Comparison of ENCODE assay signal across 1 cellular context in genomic region chr11:76662656-76663460, GRCh38.
TF ChIP-seq lines count a peak whose summit lies in the region.

No MANE protein-coding gene starts in this region.

TF ChIP-seq in K562, 482 proteins besides CTCF, POLR2A, EP300 and RAD21:
- TF ChIP-seq POU5F1 (IDR thresholded peaks at IDR 0.05; ENCODE audit: borderline replicate concordance, low read depth, low read length, partially characterized antibody) (no peak), HDAC2 (IDR thresholded peaks at IDR 0.05) (0 out of 2 replicates have a peak, but pooled peaks have one; percentile 41), BCOR (IDR thresholded peaks at IDR 0.05) (peak; percentile 88), BHLHE40 (IDR thresholded peaks at IDR 0.05; ENCODE audit: low read length) (no peak), LARP7 (IDR thresholded peaks at IDR 0.05) (no peak), ESRRA (IDR thresholded peaks at IDR 0.05; ENCODE audit: borderline replicate concordance, low read depth) (no peak), SOX6 (IDR thresholded peaks at IDR 0.05) (no peak), TFAM (CRISPR knock-in tag; conservative IDR thresholded peaks at IDR 0.05) (no peak), KLF1 (tag; IDR thresholded peaks at IDR 0.05) (no peak), TCF7L2 (IDR thresholded peaks at IDR 0.05; ENCODE audit: low read depth, low read length) (no peak), RCOR1 (IDR thresholded peaks at IDR 0.05; ENCODE audit: borderline replicate concordance in 1 of 2, low read depth in 2 of 2, low read length in 2 of 2) (peak in 1 of 2 experiments; percentile 55; a peak in 1 of 4 replicates), SMARCA5 (IDR thresholded peaks at IDR 0.05) (peak; percentile 62; the same call in 1 of the 2 replicates), ZFP36 (IDR thresholded peaks at IDR 0.05; ENCODE audit: low read depth, low read length, partially characterized antibody) (peak; percentile 93), HIVEP1 (CRISPR knock-in tag; IDR thresholded peaks at IDR 0.05) (no peak), FOXJ2 (tag; IDR thresholded peaks at IDR 0.05) (no peak), CHD4 (IDR thresholded peaks at IDR 0.05; ENCODE audit: insufficient read depth, insufficient replicate concordance, low read depth, low read length, poor library complexity, severe bottlenecking) (peak; percentile 69), ADNP (tag; IDR thresholded peaks at IDR 0.05) (peak; percentile 74; the same call in 1 of the 2 replicates), ARID2 (IDR thresholded peaks at IDR 0.05) (no peak), RBM25 (IDR thresholded peaks at IDR 0.05; ENCODE audit: low read depth, low read length, severe bottlenecking) (peak; percentile 85), KDM1A (IDR thresholded peaks at IDR 0.05) (peak; percentile 58 to 73; a peak in 3 of 4 replicates), ZBTB33 (CRISPR knock-in tag; IDR thresholded peaks at IDR 0.05) (no peak), CBX1 (IDR thresholded peaks at IDR 0.05; ENCODE audit: low read depth) (peak; percentile 46; the same call in 1 of the 2 replicates)
